ENCODE assay signal across 33 cellular contexts in genomic region chr18:66742832-66743231, GRCh38.
"Had no signal": no experiment of that assay in that cellular context is flagged by ENCODE, and none has a peak within 500 bp of the region (broad histone marks: within the 10 kb centered on the region; RNA-seq: fewer than 3 reads in every experiment).

No MANE protein-coding gene starts in this region.

- H3K4me3 Mint-ChIP-seq: activated CD4-positive, alpha-beta memory T cell treated with anti-CD3 and anti-CD28 coated beads for 36 hours; activated CD4-positive, alpha-beta T cell treated with anti-CD3 and anti-CD28 coated beads for 36 hours; activated CD4-positive, alpha-beta T cell treated with anti-CD3 and anti-CD28 coated beads, Interleukin-2, amount 10 ng/mL, durations not matched to agents 24 days and 14 days; activated CD8-positive, alpha-beta memory T cell treated with anti-CD3 and anti-CD28 coated beads, Interleukin-2, amount 10 ng/mL, durations not matched to agents 7 days and 5 days; activated CD8-positive, alpha-beta T cell treated with anti-CD3 and anti-CD28 coated beads, Interleukin-2, amount 10 ng/mL, durations not matched to agents 7 days and 5 days; activated naive CD4-positive, alpha-beta T cell treated with anti-CD3 and anti-CD28 coated beads for 36 hours; activated naive CD4-positive, alpha-beta T cell treated with anti-CD3 and anti-CD28 coated beads, Interleukin-2, amount 50 U/mL, for 24 hours; activated naive CD8-positive, alpha-beta T cell treated with anti-CD3 and anti-CD28 coated beads for 36 hours; activated naive CD8-positive, alpha-beta T cell treated with anti-CD3 and anti-CD28 coated beads, Interleukin-2, amount 50 U/mL, for 24 hours; activated T-helper 1 cell treated with anti-CD3 and anti-CD28 coated beads, Interleukin-12 subunit alpha, Interleukin-12 subunit beta, Interleukin-2, Interleukin-4 antibody, amounts not matched to agents 30 ng/mL and 10 ng/mL and 1 ng/mL, durations not matched to agents 14 hours and 24 hours and 36 hours; T-helper 17 cell; T-helper 2 cell treated with Interferon-gamma antibody and Interleukin-4, amounts not matched to agents 5 μg/mL and 100 μg/mL, for 36 hours had no signal

- H3K27ac Mint-ChIP-seq: activated CD4-positive, alpha-beta memory T cell treated with anti-CD3 and anti-CD28 coated beads for 36 hours; activated CD4-positive, alpha-beta T cell treated with anti-CD3 and anti-CD28 coated beads for 36 hours; activated CD4-positive, alpha-beta T cell treated with anti-CD3 and anti-CD28 coated beads, Interleukin-2, amount 10 ng/mL, durations not matched to agents 24 days and 14 days; activated CD8-positive, alpha-beta memory T cell treated with anti-CD3 and anti-CD28 coated beads, Interleukin-2, amount 10 ng/mL, durations not matched to agents 7 days and 5 days; activated CD8-positive, alpha-beta T cell treated with anti-CD3 and anti-CD28 coated beads, Interleukin-2, amount 10 ng/mL, durations not matched to agents 7 days and 5 days; activated naive CD4-positive, alpha-beta T cell treated with anti-CD3 and anti-CD28 coated beads for 36 hours; activated naive CD4-positive, alpha-beta T cell treated with anti-CD3 and anti-CD28 coated beads, Interleukin-2, amount 50 U/mL, for 24 hours; activated naive CD8-positive, alpha-beta T cell treated with anti-CD3 and anti-CD28 coated beads for 36 hours; activated naive CD8-positive, alpha-beta T cell treated with anti-CD3 and anti-CD28 coated beads, Interleukin-2, amount 50 U/mL, for 24 hours; activated T-helper 1 cell treated with anti-CD3 and anti-CD28 coated beads, Interleukin-12 subunit alpha, Interleukin-12 subunit beta, Interleukin-2, Interleukin-4 antibody, amounts not matched to agents 30 ng/mL and 10 ng/mL and 1 ng/mL, durations not matched to agents 14 hours and 24 hours and 36 hours; activated T-helper 2 cell treated with anti-CD3 and anti-CD28 coated beads, Interferon-gamma antibody, Interleukin-2, Interleukin-4, amounts not matched to agents 10 μg/mL and 5 μg/mL and 100 μg/mL, durations not matched to agents 14 hours and 24 hours and 36 hours; T-helper 17 cell; T-helper 2 cell treated with Interferon-gamma antibody and Interleukin-4, amounts not matched to agents 5 μg/mL and 100 μg/mL, for 36 hours had no signal

- ATAC-seq: activated CD4-positive, alpha-beta T cell treated with anti-CD3 and anti-CD28 coated beads for 36 hours; activated CD8-positive, alpha-beta memory T cell treated with anti-CD3 and anti-CD28 coated beads, Interleukin-2, amount 10 ng/mL, durations not matched to agents 7 days and 5 days; activated CD8-positive, alpha-beta T cell treated with anti-CD3 and anti-CD28 coated beads, Interleukin-2, amount 10 ng/mL, durations not matched to agents 7 days and 5 days; activated naive CD8-positive, alpha-beta T cell treated with anti-CD3 and anti-CD28 coated beads, Interleukin-2, amount 50 U/mL, for 24 hours; body of pancreas; gastroesophageal sphincter; T-helper 17 cell had no signal

- H3K9me3 Mint-ChIP-seq: activated CD4-positive, alpha-beta T cell treated with anti-CD3 and anti-CD28 coated beads, Interleukin-2, amount 10 ng/mL, durations not matched to agents 24 days and 14 days; activated naive CD8-positive, alpha-beta T cell treated with anti-CD3 and anti-CD28 coated beads, Interleukin-2, amount 50 U/mL, for 24 hours had no signal

- H3K4me1 Mint-ChIP-seq: activated CD4-positive, alpha-beta T cell treated with anti-CD3 and anti-CD28 coated beads for 36 hours; activated CD4-positive, alpha-beta T cell treated with anti-CD3 and anti-CD28 coated beads, Interleukin-2, amount 10 ng/mL, durations not matched to agents 24 days and 14 days; activated CD8-positive, alpha-beta memory T cell treated with anti-CD3 and anti-CD28 coated beads, Interleukin-2, amount 10 ng/mL, durations not matched to agents 7 days and 5 days; activated naive CD4-positive, alpha-beta T cell treated with anti-CD3 and anti-CD28 coated beads, Interleukin-2, amount 50 U/mL, for 24 hours; activated naive CD8-positive, alpha-beta T cell treated with anti-CD3 and anti-CD28 coated beads for 36 hours; activated naive CD8-positive, alpha-beta T cell treated with anti-CD3 and anti-CD28 coated beads, Interleukin-2, amount 50 U/mL, for 24 hours; T-helper 17 cell had no signal

- H3K9me3 ChIP-seq: adrenal gland, body of pancreas had no signal

- H3K4me3 ChIP-seq: adrenal gland, body of pancreas, esophagus squamous epithelium, gastroesophageal sphincter had no signal

- H3K4me1 ChIP-seq: adrenal gland, body of pancreas, esophagus squamous epithelium, gastroesophageal sphincter had no signal

- H3K36me3 Mint-ChIP-seq: activated CD4-positive, alpha-beta memory T cell treated with anti-CD3 and anti-CD28 coated beads for 36 hours; activated CD8-positive, alpha-beta memory T cell treated with anti-CD3 and anti-CD28 coated beads, Interleukin-2, amount 10 ng/mL, durations not matched to agents 7 days and 5 days; activated naive CD4-positive, alpha-beta T cell treated with anti-CD3 and anti-CD28 coated beads, Interleukin-2, amount 50 U/mL, for 24 hours; activated naive CD8-positive, alpha-beta T cell treated with anti-CD3 and anti-CD28 coated beads for 36 hours had no signal

- H3K27ac ChIP-seq: adrenal gland, body of pancreas, epithelial cell of prostate, esophagus squamous epithelium, gastroesophageal sphincter had no signal

- DNase-seq: activated CD4-positive, alpha-beta memory T cell treated with anti-CD3 and anti-CD28 coated beads for 36 hours; activated CD4-positive, alpha-beta T cell treated with anti-CD3 and anti-CD28 coated beads for 36 hours; activated CD4-positive, alpha-beta T cell treated with anti-CD3 and anti-CD28 coated beads, Interleukin-2, amount 10 ng/mL, durations not matched to agents 24 days and 14 days; activated CD4-positive, CD25-positive, alpha-beta regulatory T cell; activated CD4-positive, CD25-positive, alpha-beta regulatory T cell treated with anti-CD3 and anti-CD28 coated beads, Interleukin-2, amount 50 U/mL, for 72 hours; activated CD8-positive, alpha-beta memory T cell treated with anti-CD3 and anti-CD28 coated beads, Interleukin-2, amount 10 ng/mL, durations not matched to agents 7 days and 5 days; activated CD8-positive, alpha-beta memory T cell treated with anti-CD3 and anti-CD28 coated beads, Interleukin-2, amount 50 U/mL, for 4 hours; activated CD8-positive, alpha-beta T cell treated with anti-CD3 and anti-CD28 coated beads, Interleukin-2, amount 10 ng/mL, durations not matched to agents 7 days and 5 days; activated effector memory CD4-positive, alpha-beta T cell treated with anti-CD3 and anti-CD28 coated beads, Interleukin-2, amount 50 U/mL, for 16 hours; activated naive CD4-positive, alpha-beta T cell treated with anti-CD3 and anti-CD28 coated beads for 36 hours; activated naive CD8-positive, alpha-beta T cell treated with anti-CD3 and anti-CD28 coated beads for 36 hours; activated naive CD8-positive, alpha-beta T cell treated with anti-CD3 and anti-CD28 coated beads, Interleukin-2, amount 50 U/mL, for 24 hours; activated T-cell treated with anti-CD3 and anti-CD28 coated beads, Interleukin-2, amount 50 U/mL, for 1 hour; activated T-cell treated with anti-CD3 and anti-CD28 coated beads, Interleukin-2, amount 50 U/mL, for 48 hours; adrenal gland; amygdala; aorta; body of pancreas; caudate nucleus; cortex of kidney; dermis blood vessel endothelial cell; effector CD4-positive, alpha-beta T cell; esophagus squamous epithelium; foreskin melanocyte; T-helper 1 cell; T-helper 17 cell; T1000 had no signal

- H3K36me3 ChIP-seq: adrenal gland, esophagus squamous epithelium, gastroesophageal sphincter had no signal

- H3K27me3 Mint-ChIP-seq: activated CD4-positive, alpha-beta memory T cell treated with anti-CD3 and anti-CD28 coated beads for 36 hours; activated CD4-positive, alpha-beta T cell treated with anti-CD3 and anti-CD28 coated beads for 36 hours; activated CD4-positive, alpha-beta T cell treated with anti-CD3 and anti-CD28 coated beads, Interleukin-2, amount 10 ng/mL, durations not matched to agents 24 days and 14 days; activated CD8-positive, alpha-beta memory T cell treated with anti-CD3 and anti-CD28 coated beads, Interleukin-2, amount 10 ng/mL, durations not matched to agents 7 days and 5 days; activated naive CD4-positive, alpha-beta T cell treated with anti-CD3 and anti-CD28 coated beads, Interleukin-2, amount 50 U/mL, for 24 hours; activated naive CD8-positive, alpha-beta T cell treated with anti-CD3 and anti-CD28 coated beads for 36 hours; activated naive CD8-positive, alpha-beta T cell treated with anti-CD3 and anti-CD28 coated beads, Interleukin-2, amount 50 U/mL, for 24 hours; T-helper 17 cell had no signal

- H3K27me3 ChIP-seq: adrenal gland, body of pancreas, esophagus squamous epithelium, gastroesophageal sphincter had no signal
